Comparison of ENCODE assay signal across 18 cellular contexts in genomic region chr4:16824278-16824806, GRCh38.
A peak's percentile ranks its signal among the peaks of the same experiment; 100 is the strongest.
DNase-seq lines count a peak whose midpoint lies in the region; ATAC-seq, FAIRE-seq and TF ChIP-seq lines count a peak whose summit lies in the region.
"Had no signal": no experiment of that assay in that cellular context is flagged by ENCODE, and none has a peak within 500 bp of the region (broad histone marks: within the 10 kb centered on the region; RNA-seq: fewer than 3 reads in every experiment).

No MANE protein-coding gene starts in this region.

- H3K4me1 ChIP-seq in right lobe of liver, result peaks cover 0 to 42% (median 18%) of the 10 kb centered on the region in 4 donors
- no peaks in the 10 kb centered on the region for H3K4me1 ChIP-seq in pancreas
- no peaks in the 10 kb centered on the region for H3K4me1 ChIP-seq in SJCRH30

- ATAC-seq in WTC11 (no peak), right lobe of liver (peak; percentile 77 to 87 (median 79)), pancreas (no peak)
- ATAC-seq in effector memory CD8-positive, alpha-beta T cell (replicated peaks), result no peak
- ATAC-seq: GM12878 had no signal

- TF ChIP-seq POLR2A in right lobe of liver (IDR thresholded peaks at IDR 0.05), result no peak

- no peaks in the 10 kb centered on the region for H3K27me3 ChIP-seq in right lobe of liver
- H3K27me3 ChIP-seq in pancreas, result no peaks in the 10 kb centered on the region
- no peaks in the 10 kb centered on the region for H3K27me3 ChIP-seq in SJCRH30

- no peaks in the 10 kb centered on the region for H3K27me3 Mint-ChIP-seq in WTC11 (ENCODE audit: low read depth)
- peaks cover 0 to 5% of the 10 kb centered on the region in 2 donors for H3K27me3 Mint-ChIP-seq in effector memory CD8-positive, alpha-beta T cell
- H3K27me3 Mint-ChIP-seq: B cell; CD4-positive, alpha-beta T cell had no signal

- CTCF ChIA-PET in WTC11 (lab: Charles Lee), result interaction anchor here (0.5 to 1.1 kb wide), 2 partner anchors 26 to 93 kb away, joined by 3 to 4 read pairs; no protein-coding TSS in a partner anchor

- H3K36me3 Mint-ChIP-seq in WTC11, result peaks cover 14% of the 10 kb centered on the region
- H3K36me3 Mint-ChIP-seq in effector memory CD8-positive, alpha-beta T cell (ENCODE audit: insufficient read depth), result no peaks in the 10 kb centered on the region

- no peaks in the 10 kb centered on the region for H3K9me3 Mint-ChIP-seq in WTC11
- H3K9me3 Mint-ChIP-seq in effector memory CD8-positive, alpha-beta T cell, result no peaks in the 10 kb centered on the region
- H3K9me3 Mint-ChIP-seq: CD4-positive, alpha-beta T cell; HFFc6 had no signal

- H3K27ac ChIP-seq in right lobe of liver (peak overlapping the region in 2 of 3 donors; percentile 41 to 42), pancreas (no peak overlapping the region), SJCRH30 (no peak overlapping the region)

- no peak overlapping the region for H3K4me3 Mint-ChIP-seq in WTC11
- no peak overlapping the region for H3K4me3 Mint-ChIP-seq in effector memory CD8-positive, alpha-beta T cell
- H3K4me3 Mint-ChIP-seq: B cell; CD4-positive, alpha-beta T cell; HFFc6 had no signal

- H3K4me3 ChIP-seq in fibroblast of mammary gland (ENCODE audit: control insufficient read depth, low read depth, low read length) (no peak overlapping the region), right lobe of liver (no peak overlapping the region), pancreas (no peak overlapping the region), SJCRH30 (no peak overlapping the region)
- H3K4me3 ChIP-seq: GM12878 had no signal

- POLR2A ChIA-PET in WTC11 (lab: Charles Lee), result no interaction called here

- peak; percentile 43 for DNase-seq in Ammon's horn (ENCODE audit: low spot score)
- DNase-seq in WTC11 (ENCODE audit: low spot score), result no peak
- peak; percentile 6 for DNase-seq in fibroblast of mammary gland (ENCODE audit: low read depth)
- no peak for DNase-seq in right lobe of liver
- DNase-seq in pancreas, result no peak
- no peak for DNase-seq in effector memory CD8-positive, alpha-beta T cell
- DNase-seq in NCI-H510A treated with DMSO at 0.1 percent for 48 hours (lab: John Stamatoyannopoulos, UW), result no peak
- no peak for DNase-seq in SJCRH30
- DNase-seq: 8988T; C1 segment of cervical spinal cord; Calu3; CD4-positive, alpha-beta T cell; DMS 273 treated with DMSO at 0.1 percent for 48 hours; HCEC 1CT; HFFc6 had no signal

- no peaks in the 10 kb centered on the region for H3K36me3 ChIP-seq in right lobe of liver
- H3K36me3 ChIP-seq in pancreas, result no peaks in the 10 kb centered on the region
- H3K36me3 ChIP-seq in SJCRH30, result no peaks in the 10 kb centered on the region; the same call in 1 of the 2 replicates

- 20% methylated on average over 4 of the region's 4 CpGs for WGBS in right lobe of liver (ENCODE audit: insufficient coverage, low coverage, low lambda C conversion rate, missing lambda C conversion rate)
- WGBS in pancreas, 2 donors, result 56 to 59% methylated on average over 4 of the region's 4 CpGs

- H3K27ac Mint-ChIP-seq in WTC11, result peak overlapping the region; percentile 6; the same call in 1 of the 2 replicates
- no peak overlapping the region for H3K27ac Mint-ChIP-seq in effector memory CD8-positive, alpha-beta T cell
- H3K27ac Mint-ChIP-seq: B cell; CD4-positive, alpha-beta T cell; HFFc6 had no signal

- intact Hi-C loops in right lobe of liver (cut with DNase I), result no loop called here
- intact Hi-C loops in pancreas (cut with DNase I), result no loop called here

- no peak for TF ChIP-seq CTCF in WTC11 (IDR thresholded peaks at IDR 0.05)
- TF ChIP-seq CTCF in fibroblast of mammary gland (conservative IDR thresholded peaks at IDR 0.05; ENCODE audit: control insufficient read depth, insufficient read depth, low read depth, low read length), result no peak
- no peak for TF ChIP-seq CTCF in right lobe of liver (IDR thresholded peaks at IDR 0.05)
- TF ChIP-seq CTCF in pancreas (IDR thresholded peaks at IDR 0.05), result no peak

- peaks cover 71% of the 10 kb centered on the region for H3K4me1 Mint-ChIP-seq in WTC11
- H3K4me1 Mint-ChIP-seq in effector memory CD8-positive, alpha-beta T cell (ENCODE audit: low read depth in 2 of 2), result no peaks in the 10 kb centered on the region
- H3K4me1 Mint-ChIP-seq: B cell had no signal

- H3K9me3 ChIP-seq in right lobe of liver, result no peaks in the 10 kb centered on the region
- H3K9me3 ChIP-seq in pancreas, result no peaks in the 10 kb centered on the region
- H3K9me3 ChIP-seq in SJCRH30 (replicated peaks), result no peaks in the 10 kb centered on the region

- no peak for FAIRE-seq in pancreas (lab: Jason Lieb, UNC)
- FAIRE-seq: GM12878, GM18507 had no signal

TF ChIP-seq in WTC11, 78 proteins besides CTCF, POLR2A, EP300 and RAD21 (continues in another document):
- TF ChIP-seq SP1 (CRISPR knock-in tag; conservative IDR thresholded peaks at IDR 0.05) (no peak), SMAD3 (CRISPR knock-in tag; IDR thresholded peaks at IDR 0.05; ENCODE audit: borderline replicate concordance) (no peak), OVOL2 (CRISPR knock-in tag; IDR thresholded peaks at IDR 0.05; ENCODE audit: borderline replicate concordance) (no peak), NFATC4 (CRISPR knock-in tag; IDR thresholded peaks at IDR 0.05) (no peak), ZMAT4 (CRISPR knock-in tag; IDR thresholded peaks at IDR 0.05) (no peak), FOXP4 (CRISPR knock-in tag; IDR thresholded peaks at IDR 0.05) (no peak), ZNF423 (CRISPR knock-in tag; IDR thresholded peaks at IDR 0.05) (no peak)
- TF ChIP-seq, protein P1, sequence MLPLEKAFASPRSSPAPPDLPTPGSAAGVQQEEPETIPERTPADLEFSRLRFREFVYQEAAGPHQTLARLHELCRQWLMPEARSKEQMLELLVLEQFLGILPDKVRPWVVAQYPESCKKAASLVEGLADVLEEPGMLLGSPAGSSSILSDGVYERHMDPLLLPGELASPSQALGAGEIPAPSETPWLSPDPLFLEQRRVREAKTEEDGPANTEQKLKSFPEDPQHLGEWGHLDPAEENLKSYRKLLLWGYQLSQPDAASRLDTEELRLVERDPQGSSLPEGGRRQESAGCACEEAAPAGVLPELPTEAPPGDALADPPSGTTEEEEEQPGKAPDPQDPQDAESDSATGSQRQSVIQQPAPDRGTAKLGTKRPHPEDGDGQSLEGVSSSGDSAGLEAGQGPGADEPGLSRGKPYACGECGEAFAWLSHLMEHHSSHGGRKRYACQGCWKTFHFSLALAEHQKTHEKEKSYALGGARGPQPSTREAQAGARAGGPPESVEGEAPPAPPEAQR (CRISPR knock-in tag; IDR thresholded peaks at IDR 0.05), result no peak
- TF ChIP-seq, protein P2, sequence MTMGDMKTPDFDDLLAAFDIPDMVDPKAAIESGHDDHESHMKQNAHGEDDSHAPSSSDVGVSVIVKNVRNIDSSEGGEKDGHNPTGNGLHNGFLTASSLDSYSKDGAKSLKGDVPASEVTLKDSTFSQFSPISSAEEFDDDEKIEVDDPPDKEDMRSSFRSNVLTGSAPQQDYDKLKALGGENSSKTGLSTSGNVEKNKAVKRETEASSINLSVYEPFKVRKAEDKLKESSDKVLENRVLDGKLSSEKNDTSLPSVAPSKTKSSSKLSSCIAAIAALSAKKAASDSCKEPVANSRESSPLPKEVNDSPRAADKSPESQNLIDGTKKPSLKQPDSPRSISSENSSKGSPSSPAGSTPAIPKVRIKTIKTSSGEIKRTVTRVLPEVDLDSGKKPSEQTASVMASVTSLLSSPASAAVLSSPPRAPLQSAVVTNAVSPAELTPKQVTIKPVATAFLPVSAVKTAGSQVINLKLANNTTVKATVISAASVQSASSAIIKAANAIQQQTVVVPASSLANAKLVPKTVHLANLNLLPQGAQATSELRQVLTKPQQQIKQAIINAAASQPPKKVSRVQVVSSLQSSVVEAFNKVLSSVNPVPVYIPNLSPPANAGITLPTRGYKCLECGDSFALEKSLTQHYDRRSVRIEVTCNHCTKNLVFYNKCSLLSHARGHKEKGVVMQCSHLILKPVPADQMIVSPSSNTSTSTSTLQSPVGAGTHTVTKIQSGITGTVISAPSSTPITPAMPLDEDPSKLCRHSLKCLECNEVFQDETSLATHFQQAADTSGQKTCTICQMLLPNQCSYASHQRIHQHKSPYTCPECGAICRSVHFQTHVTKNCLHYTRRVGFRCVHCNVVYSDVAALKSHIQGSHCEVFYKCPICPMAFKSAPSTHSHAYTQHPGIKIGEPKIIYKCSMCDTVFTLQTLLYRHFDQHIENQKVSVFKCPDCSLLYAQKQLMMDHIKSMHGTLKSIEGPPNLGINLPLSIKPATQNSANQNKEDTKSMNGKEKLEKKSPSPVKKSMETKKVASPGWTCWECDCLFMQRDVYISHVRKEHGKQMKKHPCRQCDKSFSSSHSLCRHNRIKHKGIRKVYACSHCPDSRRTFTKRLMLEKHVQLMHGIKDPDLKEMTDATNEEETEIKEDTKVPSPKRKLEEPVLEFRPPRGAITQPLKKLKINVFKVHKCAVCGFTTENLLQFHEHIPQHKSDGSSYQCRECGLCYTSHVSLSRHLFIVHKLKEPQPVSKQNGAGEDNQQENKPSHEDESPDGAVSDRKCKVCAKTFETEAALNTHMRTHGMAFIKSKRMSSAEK (CRISPR knock-in tag; IDR thresholded peaks at IDR 0.05; ENCODE audit: borderline replicate concordance), result no peak

Comparison
In these comparisons a context has a peak if more than half of its experiments do, and no peak if none do; other contexts are left out.
1. DNase-seq: peak in Ammon's horn (single experiment) and fibroblast of mammary gland (single experiment); none in WTC11 (single experiment), right lobe of liver (0 of 3), pancreas (0 of 6), effector memory CD8-positive, alpha-beta T cell (0 of 3), NCI-H510A treated with DMSO at 0.1 percent for 48 hours (single experiment) and SJCRH30 (0 of 2).
2. ATAC-seq: peak in right lobe of liver (4 of 4); none in WTC11 (single experiment), pancreas (0 of 4) and effector memory CD8-positive, alpha-beta T cell (single experiment).
3. H3K27ac ChIP-seq: peak in right lobe of liver (2 of 3); none in pancreas (0 of 4) and SJCRH30 (single experiment).